24 cellular contexts compared by ENCODE assay signal in the genomic region with DNA sequence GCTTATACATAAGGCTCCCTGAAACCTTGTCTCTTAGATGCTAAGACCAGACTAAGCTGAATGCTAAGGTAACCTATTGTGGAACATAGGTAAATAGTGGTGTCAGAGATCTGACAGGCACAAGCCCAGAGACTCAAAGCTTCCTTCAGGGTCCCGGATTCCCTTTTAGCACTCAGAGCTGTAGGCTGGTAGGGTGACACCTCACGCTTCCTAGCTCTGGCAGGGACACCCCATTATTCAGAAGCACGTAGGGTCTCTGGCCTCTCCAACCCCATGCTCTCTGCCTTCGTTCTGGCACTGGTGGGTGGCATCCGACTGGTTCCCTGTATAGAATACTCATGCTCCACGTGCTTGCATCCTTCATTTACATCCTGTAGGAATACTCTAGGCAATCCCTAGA.
"Had no signal": no experiment of that assay in that cellular context is flagged by ENCODE, and none has a peak within 500 bp of the region (broad histone marks: within the 10 kb centered on the region; RNA-seq: fewer than 3 reads in every experiment).

No MANE protein-coding gene starts in this region.

- DNase-seq: activated B cell treated with CpG ODN at 0.5 μM for 24 hours; activated CD4-positive, alpha-beta T cell treated with anti-CD3 and anti-CD28 coated beads for 4 hours; activated CD4-positive, alpha-beta T cell treated with anti-CD3 and anti-CD28 coated beads, Interleukin-2, amount 50 U/mL, for 48 hours; activated gamma-delta T cell treated with Interleukin-2 at 50 U/mL for 16 hours; activated naive CD8-positive, alpha-beta T cell treated with anti-CD3 and anti-CD28 coated beads for 36 hours; activated T-cell treated with anti-CD3 and anti-CD28 coated beads, Interleukin-2, amount 50 U/mL, for 1 hour; amniotic stem cell; dorsolateral prefrontal cortex; effector memory CD8-positive, alpha-beta T cell; left cardiac atrium; mesenchymal stem cell; occipital lobe; small intestine; stimulated activated CD4-positive, alpha-beta T cell treated with anti-CD3 and anti-CD28 coated beads, Interleukin-2, amount 100 ng/mL, for 24 hours; stomach; testis; trophoblast cell had no signal

- H3K27ac ChIP-seq: testis had no signal

- H3K4me3 Mint-ChIP-seq: activated B cell treated with CpG ODN at 0.5 μM for 24 hours; activated naive CD8-positive, alpha-beta T cell treated with anti-CD3 and anti-CD28 coated beads for 36 hours; central memory CD8-positive, alpha-beta T cell; effector memory CD8-positive, alpha-beta T cell; stimulated activated memory B cell treated with anti-CD40 and anti-IgM and Interleukin-4, amounts not matched to agents 10 μg/mL and 1 μg/mL and 100 μg/mL, for 72 hours; T-cell had no signal

- H3K27ac Mint-ChIP-seq: activated B cell treated with CpG ODN at 0.5 μM for 24 hours; activated naive CD8-positive, alpha-beta T cell treated with anti-CD3 and anti-CD28 coated beads for 36 hours; stimulated activated memory B cell treated with anti-CD40 and anti-IgM and Interleukin-4, amounts not matched to agents 10 μg/mL and 1 μg/mL and 100 μg/mL, for 72 hours had no signal

- H3K9me3 ChIP-seq: breast epithelium, esophagus muscularis mucosa, gastroesophageal sphincter, stomach, testis had no signal

- H3K36me3 ChIP-seq: breast epithelium had no signal

- H3K27me3 ChIP-seq: breast epithelium, dorsolateral prefrontal cortex, esophagus muscularis mucosa, gastroesophageal sphincter, stomach, testis had no signal

- H3K9me3 Mint-ChIP-seq: activated B cell treated with CpG ODN at 0.5 μM for 24 hours; central memory CD8-positive, alpha-beta T cell; effector memory CD8-positive, alpha-beta T cell; stimulated activated memory B cell treated with anti-CD40 and anti-IgM and Interleukin-4, amounts not matched to agents 10 μg/mL and 1 μg/mL and 100 μg/mL, for 72 hours; T-cell had no signal

- H3K27me3 Mint-ChIP-seq: activated B cell treated with CpG ODN at 0.5 μM for 24 hours; activated naive CD8-positive, alpha-beta T cell treated with anti-CD3 and anti-CD28 coated beads for 36 hours; central memory CD8-positive, alpha-beta T cell; effector memory CD8-positive, alpha-beta T cell; stimulated activated memory B cell treated with anti-CD40 and anti-IgM and Interleukin-4, amounts not matched to agents 10 μg/mL and 1 μg/mL and 100 μg/mL, for 72 hours; T-cell had no signal

- H3K4me3 ChIP-seq: breast epithelium, dorsolateral prefrontal cortex, esophagus muscularis mucosa, gastroesophageal sphincter, stomach, testis had no signal

- ATAC-seq: effector memory CD8-positive, alpha-beta T cell; gastroesophageal sphincter; left cardiac atrium; sciatic nerve; stimulated activated memory B cell treated with anti-CD40 and anti-IgM and Interleukin-4, amounts not matched to agents 10 μg/mL and 1 μg/mL and 100 μg/mL, for 72 hours; T-cell had no signal
